2 cellular contexts compared by ENCODE assay signal in the genomic region with DNA sequence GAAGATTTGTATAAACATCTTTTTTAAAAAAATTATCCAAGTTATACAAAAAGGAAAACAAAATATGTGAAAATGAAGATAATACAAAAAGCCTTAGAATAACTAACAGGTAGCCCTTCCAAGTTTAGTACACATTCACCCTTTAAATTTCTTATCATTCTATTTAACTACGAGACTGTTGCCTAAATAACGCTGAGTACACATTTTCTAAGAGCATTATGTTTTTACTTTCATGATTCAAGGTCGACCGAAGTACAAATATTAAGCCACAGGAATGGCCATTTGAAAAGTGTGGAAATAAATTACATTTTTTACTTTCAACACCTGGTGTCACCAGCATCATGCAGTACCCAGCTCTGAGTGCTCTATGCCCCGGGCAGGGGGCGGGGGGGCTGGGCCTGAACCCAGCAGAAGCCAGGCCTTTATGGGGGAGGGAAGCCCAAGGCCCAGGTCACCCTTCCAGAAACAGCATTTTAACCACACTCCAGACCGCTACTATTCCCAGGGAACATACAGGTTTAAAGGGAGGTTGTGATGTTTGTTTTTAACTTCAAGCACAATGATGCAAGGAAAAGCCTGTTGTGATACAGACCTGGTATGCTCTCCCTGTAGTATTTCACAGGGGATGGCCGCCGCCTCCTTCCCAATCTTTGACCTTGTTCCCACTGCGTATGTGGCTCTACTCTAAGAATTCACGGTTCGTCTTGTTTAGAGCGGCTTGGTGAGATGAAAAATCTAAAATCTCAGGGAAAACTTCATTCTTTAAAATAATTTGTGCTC.
A peak's percentile ranks its signal among the peaks of the same experiment; 100 is the strongest.
TF ChIP-seq lines count a peak whose summit lies in the region.

No MANE protein-coding gene starts in this region.

TF ChIP-seq in SK-N-SH treated with all-trans-retinoic acid at 6 μM for 48 hours, 23 proteins besides CTCF, POLR2A, EP300 and RAD21 (continued from another document):
- TF ChIP-seq CREB5 (CRISPR knock-in tag; IDR thresholded peaks at IDR 0.05; ENCODE audit: low read depth) (no peak), CSDC2 (CRISPR knock-in tag; IDR thresholded peaks at IDR 0.05) (no peak), ZFP3 (CRISPR knock-in tag; IDR thresholded peaks at IDR 0.05) (no peak), TSHZ2 (CRISPR knock-in tag; IDR thresholded peaks at IDR 0.05) (no peak), PPARA (CRISPR knock-in tag; IDR thresholded peaks at IDR 0.05; ENCODE audit: borderline replicate concordance) (no peak), RARB (CRISPR knock-in tag; IDR thresholded peaks at IDR 0.05) (no peak), TOX (CRISPR knock-in tag; IDR thresholded peaks at IDR 0.05; ENCODE audit: borderline replicate concordance) (no peak), ARNTL (CRISPR knock-in tag; IDR thresholded peaks at IDR 0.05; ENCODE audit: borderline replicate concordance, low read depth) (no peak), POU6F1 (CRISPR knock-in tag; IDR thresholded peaks at IDR 0.05; ENCODE audit: borderline replicate concordance, low read depth) (no peak), ZC3H10 (CRISPR knock-in tag; IDR thresholded peaks at IDR 0.05) (no peak), ZNF70 (CRISPR knock-in tag; IDR thresholded peaks at IDR 0.05) (no peak), GLIS3 (CRISPR knock-in tag; IDR thresholded peaks at IDR 0.05) (no peak), ESRRG (CRISPR knock-in tag; IDR thresholded peaks at IDR 0.05) (no peak), ZNF565 (CRISPR knock-in tag; conservative IDR thresholded peaks at IDR 0.05; ENCODE audit: low read depth) (no peak)
- TF ChIP-seq, protein P1, sequence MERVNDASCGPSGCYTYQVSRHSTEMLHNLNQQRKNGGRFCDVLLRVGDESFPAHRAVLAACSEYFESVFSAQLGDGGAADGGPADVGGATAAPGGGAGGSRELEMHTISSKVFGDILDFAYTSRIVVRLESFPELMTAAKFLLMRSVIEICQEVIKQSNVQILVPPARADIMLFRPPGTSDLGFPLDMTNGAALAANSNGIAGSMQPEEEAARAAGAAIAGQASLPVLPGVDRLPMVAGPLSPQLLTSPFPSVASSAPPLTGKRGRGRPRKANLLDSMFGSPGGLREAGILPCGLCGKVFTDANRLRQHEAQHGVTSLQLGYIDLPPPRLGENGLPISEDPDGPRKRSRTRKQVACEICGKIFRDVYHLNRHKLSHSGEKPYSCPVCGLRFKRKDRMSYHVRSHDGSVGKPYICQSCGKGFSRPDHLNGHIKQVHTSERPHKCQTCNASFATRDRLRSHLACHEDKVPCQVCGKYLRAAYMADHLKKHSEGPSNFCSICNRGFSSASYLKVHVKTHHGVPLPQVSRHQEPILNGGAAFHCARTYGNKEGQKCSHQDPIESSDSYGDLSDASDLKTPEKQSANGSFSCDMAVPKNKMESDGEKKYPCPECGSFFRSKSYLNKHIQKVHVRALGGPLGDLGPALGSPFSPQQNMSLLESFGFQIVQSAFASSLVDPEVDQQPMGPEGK (CRISPR knock-in tag; IDR thresholded peaks at IDR 0.05; ENCODE audit: borderline replicate concordance), result no peak

TF ChIP-seq in liver, 16 proteins besides CTCF, POLR2A, EP300 and RAD21 (continued from another document):
- TF ChIP-seq, protein P2, sequence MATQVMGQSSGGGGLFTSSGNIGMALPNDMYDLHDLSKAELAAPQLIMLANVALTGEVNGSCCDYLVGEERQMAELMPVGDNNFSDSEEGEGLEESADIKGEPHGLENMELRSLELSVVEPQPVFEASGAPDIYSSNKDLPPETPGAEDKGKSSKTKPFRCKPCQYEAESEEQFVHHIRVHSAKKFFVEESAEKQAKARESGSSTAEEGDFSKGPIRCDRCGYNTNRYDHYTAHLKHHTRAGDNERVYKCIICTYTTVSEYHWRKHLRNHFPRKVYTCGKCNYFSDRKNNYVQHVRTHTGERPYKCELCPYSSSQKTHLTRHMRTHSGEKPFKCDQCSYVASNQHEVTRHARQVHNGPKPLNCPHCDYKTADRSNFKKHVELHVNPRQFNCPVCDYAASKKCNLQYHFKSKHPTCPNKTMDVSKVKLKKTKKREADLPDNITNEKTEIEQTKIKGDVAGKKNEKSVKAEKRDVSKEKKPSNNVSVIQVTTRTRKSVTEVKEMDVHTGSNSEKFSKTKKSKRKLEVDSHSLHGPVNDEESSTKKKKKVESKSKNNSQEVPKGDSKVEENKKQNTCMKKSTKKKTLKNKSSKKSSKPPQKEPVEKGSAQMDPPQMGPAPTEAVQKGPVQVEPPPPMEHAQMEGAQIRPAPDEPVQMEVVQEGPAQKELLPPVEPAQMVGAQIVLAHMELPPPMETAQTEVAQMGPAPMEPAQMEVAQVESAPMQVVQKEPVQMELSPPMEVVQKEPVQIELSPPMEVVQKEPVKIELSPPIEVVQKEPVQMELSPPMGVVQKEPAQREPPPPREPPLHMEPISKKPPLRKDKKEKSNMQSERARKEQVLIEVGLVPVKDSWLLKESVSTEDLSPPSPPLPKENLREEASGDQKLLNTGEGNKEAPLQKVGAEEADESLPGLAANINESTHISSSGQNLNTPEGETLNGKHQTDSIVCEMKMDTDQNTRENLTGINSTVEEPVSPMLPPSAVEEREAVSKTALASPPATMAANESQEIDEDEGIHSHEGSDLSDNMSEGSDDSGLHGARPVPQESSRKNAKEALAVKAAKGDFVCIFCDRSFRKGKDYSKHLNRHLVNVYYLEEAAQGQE (IDR thresholded peaks at IDR 0.05), result no peak
- peak; percentile 37 for TF ChIP-seq SP1 (IDR thresholded peaks at IDR 0.05)
TF ChIP-seq in liver: peak in this region for 4.
